ENCODE assay signal across 17 cellular contexts in the genomic region with DNA sequence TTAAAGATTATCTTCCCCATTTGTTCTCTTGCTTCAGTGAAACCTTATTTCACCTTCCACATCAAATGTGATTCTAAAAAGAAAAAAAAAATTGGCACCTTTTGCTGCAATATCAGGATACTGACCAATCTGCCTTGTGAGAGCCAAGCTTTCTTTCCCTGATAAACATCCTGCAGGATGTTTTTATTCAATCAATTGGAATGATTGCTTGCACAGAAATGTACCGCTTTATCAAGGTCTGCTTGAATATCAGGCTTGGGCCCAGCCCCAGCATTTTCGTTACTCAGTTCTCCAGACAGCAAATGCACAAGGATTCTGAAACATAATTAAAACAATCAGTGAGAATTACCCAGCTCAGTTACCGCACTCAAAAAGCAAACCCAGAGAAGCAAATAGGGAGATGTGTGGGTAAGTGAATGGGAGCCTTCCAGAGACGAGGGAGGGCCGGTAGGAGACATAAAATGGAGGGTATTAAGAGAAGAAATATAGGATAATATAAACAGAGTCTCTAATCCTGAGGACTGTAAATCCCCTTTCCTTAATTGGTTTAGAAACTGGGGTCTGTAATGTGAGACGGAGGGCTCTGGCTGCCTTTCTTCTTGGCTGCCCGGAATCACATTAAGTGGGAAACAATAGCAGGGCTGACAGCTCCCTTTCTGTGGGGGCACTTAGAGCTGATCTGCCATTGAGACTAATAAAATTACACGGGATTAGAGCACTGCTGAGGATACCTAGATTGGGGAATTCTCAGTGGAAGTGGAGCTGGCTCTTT.
DNase-seq lines count a peak whose midpoint lies in the region; ATAC-seq, FAIRE-seq and TF ChIP-seq lines count a peak whose summit lies in the region.
"Had no signal": no experiment of that assay in that cellular context is flagged by ENCODE, and none has a peak within 500 bp of the region (broad histone marks: within the 10 kb centered on the region; RNA-seq: fewer than 3 reads in every experiment).

No MANE protein-coding gene starts in this region.

- H3K4me1 ChIP-seq in heart right ventricle (peaks cover 0 to 21% (median 4%) of the 10 kb centered on the region in 9 donors), body of pancreas (no peaks in the 10 kb centered on the region)
- H3K4me1 ChIP-seq: left lung, prostate gland, upper lobe of right lung had no signal

- no peaks in the 10 kb centered on the region for H3K9me3 ChIP-seq in heart right ventricle
- H3K9me3 ChIP-seq in body of pancreas = no peaks in the 10 kb centered on the region
- H3K9me3 ChIP-seq: left lung, prostate gland, upper lobe of right lung had no signal

- TF ChIP-seq CTCF in heart right ventricle (IDR thresholded peaks at IDR 0.05) = no peak
- TF ChIP-seq CTCF in body of pancreas (IDR thresholded peaks at IDR 0.05) = no peak

- no peak for DNase-seq in heart right ventricle
- DNase-seq in Right ventricle myocardium inferior (ENCODE audit: missing footprints) = no peak
- peak; percentile 99 for DNase-seq in NCI-H82 treated with DMSO at 0.1 percent for 48 hours (lab: John Stamatoyannopoulos, UW; ENCODE audit: unreplicated experiment)
- no peak for DNase-seq in KG1 (lab: John Stamatoyannopoulos, UW)
- DNase-seq in LoVo (ENCODE audit: low spot score) = no peak
- no peak for DNase-seq in body of pancreas
- DNase-seq: ACHN; CD8-positive, alpha-beta memory T cell; effector CD8-positive, alpha-beta T cell; hippocampal formation; left lung; stimulated activated naive CD4-positive, alpha-beta T cell treated with Interleukin-2 at 50 U/mL for 16 hours; upper lobe of right lung had no signal

- H3K4me3 ChIP-seq in heart right ventricle (no peak overlapping the region), body of pancreas (no peak overlapping the region)
- H3K4me3 ChIP-seq: left lung, prostate gland, upper lobe of right lung had no signal

- WGBS in heart right ventricle, 2 donors = 50 to 56% methylated on average over 8 of the region's 8 CpGs
- 71 to 78% methylated on average over 8 of the region's 8 CpGs for WGBS in body of pancreas, 2 donors

- H3K27ac ChIP-seq in heart right ventricle (peak overlapping the region in 6 of 10 donors; percentile 7 to 77 (median 40)), body of pancreas (no peak overlapping the region)
- H3K27ac ChIP-seq: HL-60, left lung, prostate gland, upper lobe of right lung had no signal

- H3K36me3 ChIP-seq in heart right ventricle (no peaks in the 10 kb centered on the region), body of pancreas (replicated peaks in 1 of 2; ENCODE audit: insufficient read depth in 1 of 2, low read depth in 2 of 2) (no peaks in the 10 kb centered on the region)
- H3K36me3 ChIP-seq: left lung, prostate gland, upper lobe of right lung had no signal

- ATAC-seq in heart right ventricle (peak in 5 of 8 donors; percentile 33 to 75 (median 52)), Right ventricle myocardium inferior (no peak), GM18870 (IDR thresholded peaks at IDR 0.05; ENCODE audit: unreplicated experiment) (no peak), body of pancreas (no peak)
- ATAC-seq: left lung, upper lobe of right lung had no signal

- FAIRE-seq in islet of Langerhans (lab: Jason Lieb, UNC) = peak; percentile 51

- TF ChIP-seq POLR2A in body of pancreas (IDR thresholded peaks at IDR 0.05) = no peak

- intact Hi-C loops in heart right ventricle (cut with DNase I) (no loop called here), Right ventricle myocardium inferior (cut with DNase I) (no loop called here), body of pancreas (cut with DNase I) (no loop called here)

- H3K27me3 ChIP-seq in heart right ventricle (peaks cover 0 to 24% (median 0%) of the 10 kb centered on the region in 7 donors), body of pancreas (no peaks in the 10 kb centered on the region)
- H3K27me3 ChIP-seq: left lung, upper lobe of right lung had no signal

Comparison
In these comparisons a context has a peak if more than half of its experiments do, and no peak if none do; other contexts are left out.
1. ATAC-seq: peak in heart right ventricle (5 of 8); none in Right ventricle myocardium inferior (single experiment), GM18870 (single experiment) and body of pancreas (single experiment).
2. H3K27ac ChIP-seq: peak in heart right ventricle (6 of 10); none in body of pancreas (0 of 4).